Comparison of ENCODE assay signal across 18 cellular contexts in genomic region chr17:10060526-10060925, GRCh38.
DNase-seq lines count a peak whose midpoint lies in the region; ATAC-seq and TF ChIP-seq lines count a peak whose summit lies in the region.
"Had no signal": no experiment of that assay in that cellular context is flagged by ENCODE, and none has a peak within 500 bp of the region (broad histone marks: within the 10 kb centered on the region; RNA-seq: fewer than 3 reads in every experiment).

No MANE protein-coding gene starts in this region.

- H3F3A ChIP-seq in neural cell (ENCODE audit: insufficient read depth, low read length, poor library complexity, severe bottlenecking) = no peaks in the 10 kb centered on the region

- no peak overlapping the region for H3K4me2 ChIP-seq in neural cell (ENCODE audit: low read length)

- H3K4me1 ChIP-seq in esophagus muscularis mucosa (peaks cover 20 to 53% (median 49%) of the 10 kb centered on the region in 4 donors), uterus (peaks cover 0 to 11% of the 10 kb centered on the region in 2 donors), foreskin keratinocyte (no peaks in the 10 kb centered on the region), psoas muscle (no peaks in the 10 kb centered on the region)
- H3K4me1 ChIP-seq: SJCRH30 had no signal

- WGBS in esophagus muscularis mucosa = 92% methylated on average over 8 of the region's 8 CpGs
- WGBS in psoas muscle, 3 donors = 89 to 94% (median 91%) methylated on average over 8 of the region's 8 CpGs

- no peak for TF ChIP-seq RAD21 in neural cell (conservative IDR thresholded peaks at IDR 0.05)

- H2AFZ ChIP-seq in neural cell (ENCODE audit: low read depth, low read length) = no peak overlapping the region

- no peaks in the 10 kb centered on the region for H3K9me2 ChIP-seq in neural cell (ENCODE audit: insufficient read depth, low read length)

- H3K27me3 ChIP-seq in esophagus muscularis mucosa (no peaks in the 10 kb centered on the region), neural cell (ENCODE audit: insufficient read depth, low read depth, low read length) (no peaks in the 10 kb centered on the region), uterus (no peaks in the 10 kb centered on the region), foreskin keratinocyte (peaks cover 2% of the 10 kb centered on the region), psoas muscle (ENCODE audit: insufficient read depth in 3 of 3, low read length in 2 of 3) (no peaks in the 10 kb centered on the region)
- H3K27me3 ChIP-seq: SJCRH30 had no signal

- TF ChIP-seq EP300 in esophagus muscularis mucosa (IDR thresholded peaks at IDR 0.05) (no peak), neural cell (conservative IDR thresholded peaks at IDR 0.05; ENCODE audit: poor library complexity, severe bottlenecking) (no peak)

- no peaks in the 10 kb centered on the region for H4K20me1 ChIP-seq in neural cell (ENCODE audit: insufficient read depth)

- H3K27ac ChIP-seq in esophagus muscularis mucosa (replicated peaks in 1 of 4) (peak overlapping the region; percentile 61 to 75 (median 66)), neural cell (ENCODE audit: low read length) (peak overlapping the region; percentile 82), uterus (peak overlapping the region; percentile 71 to 78), foreskin keratinocyte (no peak overlapping the region), psoas muscle (no peak overlapping the region)
- H3K27ac ChIP-seq: SJCRH30 had no signal

- intact Hi-C loops in cardiac septum (cut with DNase I) = no loop called here
- intact Hi-C loops in Right ventricle myocardium superior (cut with DNase I) = loop anchor here (10.0 kb wide), 1 partner anchor 46 kb away; no protein-coding TSS in a partner anchor
- intact Hi-C loops in esophagus muscularis mucosa (cut with DNase I) = no loop called here
- intact Hi-C loops in uterus (cut with DNase I; ENCODE audit: low total_unique reads) = no loop called here
- intact Hi-C loops in psoas muscle (cut with DNase I) = no loop called here

- H3K9me3 ChIP-seq in esophagus muscularis mucosa (peaks cover 0 to 7% (median under 1%) of the 10 kb centered on the region in 4 donors), neural cell (ENCODE audit: low read length) (no peaks in the 10 kb centered on the region), uterus (no peaks in the 10 kb centered on the region), psoas muscle (peaks cover 5% of the 10 kb centered on the region)
- H3K9me3 ChIP-seq: SJCRH30 had no signal

- no peaks in the 10 kb centered on the region for H3K79me2 ChIP-seq in neural cell (replicated peaks; ENCODE audit: insufficient read depth, low read length)

- TF ChIP-seq POLR2A in esophagus muscularis mucosa (IDR thresholded peaks at IDR 0.05; ENCODE audit: low read depth) (no peak), uterus (IDR thresholded peaks at IDR 0.05) (no peak)

- no peak for TF ChIP-seq CTCF in esophagus muscularis mucosa (IDR thresholded peaks at IDR 0.05)
- TF ChIP-seq CTCF in neural cell (IDR thresholded peaks at IDR 0.05; ENCODE audit: poor library complexity, severe bottlenecking) = no peak
- no peak for TF ChIP-seq CTCF in uterus (IDR thresholded peaks at IDR 0.05)
- no peak for TF ChIP-seq CTCF in foreskin keratinocyte (conservative IDR thresholded peaks at IDR 0.05)
- no peak for TF ChIP-seq CTCF in psoas muscle (IDR thresholded peaks at IDR 0.05)

- peak overlapping the region; percentile 52 for H3K9ac ChIP-seq in neural cell (ENCODE audit: low read length)

- H3K36me3 ChIP-seq in esophagus muscularis mucosa (no peaks in the 10 kb centered on the region), neural cell (ENCODE audit: insufficient read depth, low read length) (no peaks in the 10 kb centered on the region), uterus (no peaks in the 10 kb centered on the region), psoas muscle (ENCODE audit: insufficient read depth in 1 of 2, low read depth in 1 of 2) (no peaks in the 10 kb centered on the region)
- H3K36me3 ChIP-seq: SJCRH30 had no signal

- H3K4me3 ChIP-seq in esophagus muscularis mucosa (no peak overlapping the region), neural cell (ENCODE audit: low read length) (no peak overlapping the region), uterus (no peak overlapping the region), psoas muscle (no peak overlapping the region)
- H3K4me3 ChIP-seq: SJCRH30 had no signal

- ATAC-seq in Right ventricle myocardium superior (ENCODE audit: poor library complexity) (no peak), GM21515 (IDR thresholded peaks at IDR 0.05; ENCODE audit: unreplicated experiment) (no peak), foreskin keratinocyte (no peak), psoas muscle (no peak)
- ATAC-seq: HCT116, PC-3 had no signal

- DNase-seq in cardiac septum (ENCODE audit: low spot score) = peak; percentile 54
- DNase-seq in Right ventricle myocardium superior = no peak
- DNase-seq in esophagus muscularis mucosa (ENCODE audit: extremely low spot score) = no peak
- DNase-seq in uterus = no peak
- DNase-seq in foreskin keratinocyte = no peak
- no peak for DNase-seq in psoas muscle
- DNase-seq: activated CD4-positive, alpha-beta T cell treated with anti-CD3 and anti-CD28 coated beads, Interleukin-2, amount 50 U/mL, for 48 hours; activated gamma-delta T cell treated with Interleukin-2 at 50 U/mL for 16 hours; activated T-cell treated with anti-CD3 and anti-CD28 coated beads for 4 hours; cerebellar nuclear complex; GF-D8; NCI-H1694 treated with DMSO at 0.1 percent for 48 hours; NCI-H226; PC-3; SJCRH30 had no signal

TF ChIP-seq in neural cell, 6 proteins besides CTCF, POLR2A, EP300 and RAD21:
- no peak for TF ChIP-seq POLR2AphosphoS5 (IDR thresholded peaks at IDR 0.05)
- no peak for TF ChIP-seq EZH2 (IDR thresholded peaks at IDR 0.05; ENCODE audit: borderline replicate concordance, insufficient read depth, low read length, poor library complexity, severe bottlenecking)

Comparison
In these comparisons a context has a peak if more than half of its experiments do, and no peak if none do; other contexts are left out.
1. H3K27ac ChIP-seq: peak in esophagus muscularis mucosa (4 of 4), neural cell (single experiment) and uterus (2 of 2); none in foreskin keratinocyte (single experiment) and psoas muscle (single experiment).